8 cellular contexts compared by ENCODE assay signal in the genomic region with DNA sequence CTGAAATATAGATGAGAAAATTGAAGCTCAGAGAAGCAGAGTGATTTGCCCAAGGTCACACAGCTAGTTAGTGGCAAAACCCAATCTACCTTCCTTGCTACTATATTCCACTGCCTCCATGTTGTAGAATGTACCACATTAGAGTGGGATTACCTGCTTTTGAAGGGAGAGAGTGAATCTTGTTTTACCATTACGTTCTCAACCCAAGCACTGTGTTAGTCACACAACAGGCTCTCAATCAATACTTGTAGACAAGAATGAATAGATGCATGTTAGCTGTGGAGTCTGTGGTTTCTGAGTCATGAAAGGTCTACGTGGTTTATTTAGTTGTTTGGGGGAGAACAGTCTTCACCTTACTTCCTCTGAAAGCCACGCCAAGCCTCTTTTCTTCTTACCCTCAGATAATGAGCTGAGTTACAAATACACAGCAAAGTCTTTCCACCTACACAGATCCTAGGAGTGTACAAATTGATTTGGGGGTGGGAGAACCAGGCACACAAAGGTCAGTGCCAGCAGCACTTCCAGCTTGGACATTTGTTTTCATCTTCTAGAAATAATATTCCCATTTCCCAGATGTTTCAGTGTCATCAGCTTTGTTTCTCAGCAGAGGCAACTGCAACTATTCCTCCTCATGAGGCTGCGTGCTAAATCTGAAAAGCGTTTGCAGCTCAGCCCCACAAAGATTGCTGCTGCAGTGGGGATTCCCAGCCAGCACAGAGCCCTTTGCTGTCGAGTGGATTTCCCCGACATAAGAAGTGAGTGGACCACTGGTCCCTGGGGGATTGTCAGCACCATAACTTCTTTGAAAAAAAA.
DNase-seq lines count a peak whose midpoint lies in the region; ATAC-seq, FAIRE-seq and TF ChIP-seq lines count a peak whose summit lies in the region.

No MANE protein-coding gene starts in this region.

- intact Hi-C loops in CD14-positive monocyte (cut with micrococcal nuclease): no loop called here

- no peaks in the 10 kb centered on the region for H3K79me2 ChIP-seq in GM23338 (replicated peaks; ENCODE audit: insufficient read depth)

- H3K27ac Mint-ChIP-seq in CD14-positive monocyte (peak overlapping the region in 1 of 7 donors; percentile 52), GM23338 (no peak overlapping the region)

- no peaks in the 10 kb centered on the region for H3F3A ChIP-seq in GM23338 (replicated peaks; ENCODE audit: low read depth)

- TF ChIP-seq CTCF in bronchial epithelial cell (IDR thresholded peaks at IDR 0.05; ENCODE audit: insufficient read depth, low read length, severe bottlenecking): no peak
- no peak for TF ChIP-seq CTCF in CD14-positive monocyte (IDR thresholded peaks at IDR 0.05)
- TF ChIP-seq CTCF in GM23338 (conservative IDR thresholded peaks at IDR 0.05; ENCODE audit: low read depth in 2 of 2): no peak

- H3K27me3 Mint-ChIP-seq in CD14-positive monocyte (ENCODE audit: low read depth in 3 of 3) (peaks cover 3 to 5% (median 5%) of the 10 kb centered on the region in 3 donors), GM23338 (ENCODE audit: insufficient read depth, low read depth, poor library complexity) (no peaks in the 10 kb centered on the region)

- no peak overlapping the region for H3K4me3 Mint-ChIP-seq in CD14-positive monocyte
- no peak overlapping the region for H3K4me3 Mint-ChIP-seq in GM23338

- H3K4me2 ChIP-seq in GM23338: no peak overlapping the region

- no peaks in the 10 kb centered on the region for H3K36me3 Mint-ChIP-seq in CD14-positive monocyte
- no peaks in the 10 kb centered on the region for H3K36me3 Mint-ChIP-seq in GM23338 (ENCODE audit: low read depth)

- ATAC-seq in GM19023 (IDR thresholded peaks at IDR 0.05; ENCODE audit: unreplicated experiment) (peak; percentile 78), HG03045 (IDR thresholded peaks at IDR 0.05; ENCODE audit: unreplicated experiment) (peak; percentile 78), GM23338 (no peak)

- peak; percentile 31 for DNase-seq in T follicular helper cell (ENCODE audit: low read depth)
- DNase-seq in bronchial epithelial cell (ENCODE audit: low read depth): peak; percentile 95
- DNase-seq in stimulated activated CD8-positive, alpha-beta memory T cell treated with anti-CD3 and anti-CD28 coated beads, Interleukin-15, amount 100 ng/mL, for 4 hours (ENCODE audit: low read depth in 2 of 2): peak; percentile 31 to 57
- DNase-seq in LoVo (ENCODE audit: low spot score): no peak
- DNase-seq in CD14-positive monocyte (ENCODE audit: low spot score): no peak
- no peak for DNase-seq in GM23338 (ENCODE audit: low spot score)

- no peaks in the 10 kb centered on the region for H3K4me1 ChIP-seq in GM23338 (ENCODE audit: insufficient read depth)

- no peak overlapping the region for H3K27ac ChIP-seq in GM23338 (ENCODE audit: low read depth)

- FAIRE-seq in bronchial epithelial cell (lab: Jason Lieb, UNC): no peak

- peaks cover 3% of the 10 kb centered on the region for H3K9me2 ChIP-seq in GM23338 (ENCODE audit: insufficient read depth)

- H3K36me3 ChIP-seq in bronchial epithelial cell (ENCODE audit: control insufficient read depth, insufficient read depth, low read length): no peaks in the 10 kb centered on the region
- H3K36me3 ChIP-seq in GM23338 (ENCODE audit: insufficient read depth): no peaks in the 10 kb centered on the region

- H3K9me3 Mint-ChIP-seq in CD14-positive monocyte (no peaks in the 10 kb centered on the region), GM23338 (no peaks in the 10 kb centered on the region)

- no peaks in the 10 kb centered on the region for H4K20me1 ChIP-seq in GM23338 (replicated peaks; ENCODE audit: insufficient read depth)

- no peaks in the 10 kb centered on the region for H3K27me3 ChIP-seq in bronchial epithelial cell (ENCODE audit: control insufficient read depth, insufficient read depth, low read length)
- no peaks in the 10 kb centered on the region for H3K27me3 ChIP-seq in GM23338 (ENCODE audit: insufficient read depth)

- H2AFZ ChIP-seq in GM23338: no peak overlapping the region

- H3K4me1 Mint-ChIP-seq in CD14-positive monocyte (peaks cover 13% of the 10 kb centered on the region), GM23338 (no peaks in the 10 kb centered on the region)

- no peak overlapping the region for H3K4me3 ChIP-seq in bronchial epithelial cell (ENCODE audit: low read depth, low read length)
- H3K4me3 ChIP-seq in GM23338: no peak overlapping the region

TF ChIP-seq in GM23338, 12 proteins besides CTCF, POLR2A, EP300 and RAD21:
- TF ChIP-seq EZH2phosphoT487 (IDR thresholded peaks at IDR 0.05; ENCODE audit: unreplicated experiment) (no peak), EZH2 (IDR thresholded peaks at IDR 0.05; ENCODE audit: low read depth, unreplicated experiment) (no peak), STAT1 (IDR thresholded peaks at IDR 0.05; ENCODE audit: unreplicated experiment) (no peak), ZNF331 (CRISPR knock-in tag; IDR thresholded peaks at IDR 0.05; ENCODE audit: low read depth) (no peak), CREB1 (CRISPR knock-in tag; IDR thresholded peaks at IDR 0.05; ENCODE audit: low read depth) (no peak), JUNB (IDR thresholded peaks at IDR 0.05; ENCODE audit: unreplicated experiment) (no peak), POLR2AphosphoS5 (IDR thresholded peaks at IDR 0.05; ENCODE audit: low read depth) (no peak)
- TF ChIP-seq, protein P1, sequence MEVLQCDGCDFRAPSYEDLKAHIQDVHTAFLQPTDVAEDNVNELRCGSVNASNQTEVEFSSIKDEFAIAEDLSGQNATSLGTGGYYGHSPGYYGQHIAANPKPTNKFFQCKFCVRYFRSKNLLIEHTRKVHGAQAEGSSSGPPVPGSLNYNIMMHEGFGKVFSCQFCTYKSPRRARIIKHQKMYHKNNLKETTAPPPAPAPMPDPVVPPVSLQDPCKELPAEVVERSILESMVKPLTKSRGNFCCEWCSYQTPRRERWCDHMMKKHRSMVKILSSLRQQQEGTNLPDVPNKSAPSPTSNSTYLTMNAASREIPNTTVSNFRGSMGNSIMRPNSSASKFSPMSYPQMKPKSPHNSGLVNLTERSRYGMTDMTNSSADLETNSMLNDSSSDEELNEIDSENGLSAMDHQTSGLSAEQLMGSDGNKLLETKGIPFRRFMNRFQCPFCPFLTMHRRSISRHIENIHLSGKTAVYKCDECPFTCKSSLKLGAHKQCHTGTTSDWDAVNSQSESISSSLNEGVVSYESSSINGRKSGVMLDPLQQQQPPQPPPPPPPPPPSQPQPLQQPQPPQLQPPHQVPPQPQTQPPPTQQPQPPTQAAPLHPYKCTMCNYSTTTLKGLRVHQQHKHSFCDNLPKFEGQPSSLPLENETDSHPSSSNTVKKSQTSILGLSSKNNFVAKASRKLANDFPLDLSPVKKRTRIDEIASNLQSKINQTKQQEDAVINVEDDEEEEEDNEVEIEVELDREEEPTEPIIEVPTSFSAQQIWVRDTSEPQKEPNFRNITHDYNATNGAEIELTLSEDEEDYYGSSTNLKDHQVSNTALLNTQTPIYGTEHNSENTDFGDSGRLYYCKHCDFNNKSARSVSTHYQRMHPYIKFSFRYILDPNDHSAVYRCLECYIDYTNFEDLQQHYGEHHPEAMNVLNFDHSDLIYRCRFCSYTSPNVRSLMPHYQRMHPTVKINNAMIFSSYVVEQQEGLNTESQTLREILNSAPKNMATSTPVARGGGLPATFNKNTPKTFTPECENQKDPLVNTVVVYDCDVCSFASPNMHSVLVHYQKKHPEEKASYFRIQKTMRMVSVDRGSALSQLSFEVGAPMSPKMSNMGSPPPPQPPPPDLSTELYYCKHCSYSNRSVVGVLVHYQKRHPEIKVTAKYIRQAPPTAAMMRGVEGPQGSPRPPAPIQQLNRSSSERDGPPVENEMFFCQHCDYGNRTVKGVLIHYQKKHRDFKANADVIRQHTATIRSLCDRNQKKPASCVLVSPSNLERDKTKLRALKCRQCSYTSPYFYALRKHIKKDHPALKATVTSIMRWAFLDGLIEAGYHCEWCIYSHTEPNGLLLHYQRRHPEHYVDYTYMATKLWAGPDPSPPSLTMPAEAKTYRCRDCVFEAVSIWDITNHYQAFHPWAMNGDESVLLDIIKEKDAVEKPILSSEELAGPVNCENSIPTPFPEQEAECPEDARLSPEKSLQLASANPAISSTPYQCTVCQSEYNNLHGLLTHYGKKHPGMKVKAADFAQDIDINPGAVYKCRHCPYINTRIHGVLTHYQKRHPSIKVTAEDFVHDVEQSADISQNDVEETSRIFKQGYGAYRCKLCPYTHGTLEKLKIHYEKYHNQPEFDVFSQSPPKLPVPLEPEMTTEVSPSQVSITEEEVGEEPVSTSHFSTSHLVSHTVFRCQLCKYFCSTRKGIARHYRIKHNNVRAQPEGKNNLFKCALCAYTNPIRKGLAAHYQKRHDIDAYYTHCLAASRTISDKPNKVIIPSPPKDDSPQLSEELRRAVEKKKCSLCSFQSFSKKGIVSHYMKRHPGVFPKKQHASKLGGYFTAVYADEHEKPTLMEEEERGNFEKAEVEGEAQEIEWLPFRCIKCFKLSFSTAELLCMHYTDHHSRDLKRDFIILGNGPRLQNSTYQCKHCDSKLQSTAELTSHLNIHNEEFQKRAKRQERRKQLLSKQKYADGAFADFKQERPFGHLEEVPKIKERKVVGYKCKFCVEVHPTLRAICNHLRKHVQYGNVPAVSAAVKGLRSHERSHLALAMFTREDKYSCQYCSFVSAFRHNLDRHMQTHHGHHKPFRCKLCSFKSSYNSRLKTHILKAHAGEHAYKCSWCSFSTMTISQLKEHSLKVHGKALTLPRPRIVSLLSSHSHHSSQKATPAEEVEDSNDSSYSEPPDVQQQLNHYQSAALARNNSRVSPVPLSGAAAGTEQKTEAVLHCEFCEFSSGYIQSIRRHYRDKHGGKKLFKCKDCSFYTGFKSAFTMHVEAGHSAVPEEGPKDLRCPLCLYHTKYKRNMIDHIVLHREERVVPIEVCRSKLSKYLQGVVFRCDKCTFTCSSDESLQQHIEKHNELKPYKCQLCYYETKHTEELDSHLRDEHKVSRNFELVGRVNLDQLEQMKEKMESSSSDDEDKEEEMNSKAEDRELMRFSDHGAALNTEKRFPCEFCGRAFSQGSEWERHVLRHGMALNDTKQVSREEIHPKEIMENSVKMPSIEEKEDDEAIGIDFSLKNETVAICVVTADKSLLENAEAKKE (CRISPR knock-in tag; IDR thresholded peaks at IDR 0.05): no peak
- TF ChIP-seq, protein P2, sequence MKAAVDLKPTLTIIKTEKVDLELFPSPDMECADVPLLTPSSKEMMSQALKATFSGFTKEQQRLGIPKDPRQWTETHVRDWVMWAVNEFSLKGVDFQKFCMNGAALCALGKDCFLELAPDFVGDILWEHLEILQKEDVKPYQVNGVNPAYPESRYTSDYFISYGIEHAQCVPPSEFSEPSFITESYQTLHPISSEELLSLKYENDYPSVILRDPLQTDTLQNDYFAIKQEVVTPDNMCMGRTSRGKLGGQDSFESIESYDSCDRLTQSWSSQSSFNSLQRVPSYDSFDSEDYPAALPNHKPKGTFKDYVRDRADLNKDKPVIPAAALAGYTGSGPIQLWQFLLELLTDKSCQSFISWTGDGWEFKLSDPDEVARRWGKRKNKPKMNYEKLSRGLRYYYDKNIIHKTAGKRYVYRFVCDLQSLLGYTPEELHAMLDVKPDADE (IDR thresholded peaks at IDR 0.05): no peak

Comparison
In these comparisons a context has a peak if more than half of its experiments do, and no peak if none do; other contexts are left out.
1. DNase-seq: peak in T follicular helper cell (single experiment), bronchial epithelial cell (single experiment) and stimulated activated CD8-positive, alpha-beta memory T cell treated with anti-CD3 and anti-CD28 coated beads, Interleukin-15, amount 100 ng/mL, for 4 hours (2 of 2); none in LoVo (single experiment), CD14-positive monocyte (single experiment) and GM23338 (single experiment).